2 cellular contexts compared by ENCODE assay signal in genomic region chr10:121554916-121555315, GRCh38. TPM values are rescaled to one million over a fixed set of nuclear protein-coding genes. Genes with fewer than 3 reads are reported as not detected.
"Had no signal": no experiment of that assay in that cellular context is flagged by ENCODE, and none has a peak within 500 bp of the region (broad histone marks: within the 10 kb centered on the region; RNA-seq: fewer than 3 reads in every experiment).

No MANE protein-coding gene starts in this region.

RNA-seq across cellular contexts. Expression of gene FGFR2, which starts 43.3 kb away (rescaled TPM):
- total RNA-seq: HT1080, PC-9 had no signal
